8 cellular contexts compared by ENCODE assay signal in genomic region chr19:16429066-16429758, GRCh38. TPM values are rescaled to one million over a fixed set of nuclear protein-coding genes. Genes with fewer than 3 reads are reported as not detected.
DNase-seq lines count a peak whose midpoint lies in the region; TF ChIP-seq lines count a peak whose summit lies in the region.

No MANE protein-coding gene starts in this region.

- DNase-seq in C1 segment of cervical spinal cord (lab: John Stamatoyannopoulos, UW) (peak in 10 of 14 donors; percentile 12 to 92 (median 22)), NCI-H2029 (lab: John Stamatoyannopoulos, UW) (peak; percentile 95), dorsolateral prefrontal cortex (peak; percentile 54 to 95 (median 75)), middle frontal gyrus (ENCODE audit: extremely low spot score, low spot score) (peak; percentile 27), MV-4-11 (lab: John Stamatoyannopoulos, UW) (no peak), foreskin melanocyte (no peak), DMS53 treated with DMSO at 0.1 percent for 48 hours (lab: John Stamatoyannopoulos, UW; ENCODE audit: unreplicated experiment) (no peak), NCI-H128 (lab: John Stamatoyannopoulos, UW; ENCODE audit: unreplicated experiment) (no peak)

- H3K27me3 ChIP-seq in dorsolateral prefrontal cortex: no peaks in the 10 kb centered on the region

- no peak overlapping the region for H3K4me3 ChIP-seq in dorsolateral prefrontal cortex

- intact Hi-C loops in dorsolateral prefrontal cortex (cut with DNase I): no loop called here

- peak overlapping the region in 42 of 59 donors; percentile 5 to 83 (median 52) for H3K27ac ChIP-seq in dorsolateral prefrontal cortex

- no peak for TF ChIP-seq CTCF in dorsolateral prefrontal cortex (IDR thresholded peaks at IDR 0.05 in 54 of 56, conservative IDR thresholded peaks at IDR 0.05 in 2 of 56; ENCODE audit: low read depth in 1 of 56, partially characterized antibody in 56 of 56)

RNA-seq across cellular contexts. Expression of gene EPS15L1, which starts 42.6 kb away (rescaled TPM):
- total RNA-seq in dorsolateral prefrontal cortex: 100 to 1,000 TPM in 18 of 120 experiments, 10 to 100 TPM in 102; 66.1 to 116 (median 85.9) TPM

Comparison
In these comparisons a context has a peak if more than half of its experiments do, and no peak if none do; other contexts are left out.
1. DNase-seq: peak in C1 segment of cervical spinal cord (10 of 14), NCI-H2029 (single experiment), dorsolateral prefrontal cortex (10 of 10) and middle frontal gyrus (single experiment); none in MV-4-11 (single experiment), foreskin melanocyte (single experiment), DMS53 treated with DMSO at 0.1 percent for 48 hours (single experiment) and NCI-H128 (single experiment).